In genomic region chr19:13846533-13847032, GRCh38 we compare ENCODE assay signal across 8 cellular contexts. TPM values are rescaled to one million over a fixed set of nuclear protein-coding genes. Genes with fewer than 3 reads are reported as not detected.
DNase-seq lines count a peak whose midpoint lies in the region; ATAC-seq and TF ChIP-seq lines count a peak whose summit lies in the region.

No MANE protein-coding gene starts in this region.

- H4K20me1 ChIP-seq in fibroblast of lung (ENCODE audit: control insufficient read depth, extremely low read depth, insufficient read depth, low read length) = no peaks in the 10 kb centered on the region

- H3K27ac ChIP-seq in fibroblast of lung (ENCODE audit: insufficient read depth, low read length) (peak overlapping the region; percentile 100), subcutaneous abdominal adipose tissue (ENCODE audit: low read depth, low read length) (peak overlapping the region; percentile 98)

- H3K9me3 Mint-ChIP-seq in neural crest cell = no peaks in the 10 kb centered on the region

- H3K4me3 Mint-ChIP-seq in neural crest cell = peak overlapping the region; percentile 88

- DNase-seq in AG08395 (ENCODE audit: low spot score) (peak; percentile 90), activated T-helper 1 cell treated with Interleukin-2 at 50 U/mL for 16 hours (ENCODE audit: low read depth) (peak; percentile 90), fibroblast of lung (ENCODE audit: low read depth in 2 of 2) (peak; percentile 89 to 94), neural crest cell (ENCODE audit: low read depth, low spot score) (peak; percentile 67)

- H3K36me3 Mint-ChIP-seq in neural crest cell (ENCODE audit: low read depth) = no peaks in the 10 kb centered on the region

- peaks cover 13% of the 10 kb centered on the region for H3K79me2 ChIP-seq in fibroblast of lung (ENCODE audit: control insufficient read depth, insufficient read depth, low read length)

- TF ChIP-seq CTCF in fibroblast of lung (conservative IDR thresholded peaks at IDR 0.05 in 1 of 2, IDR thresholded peaks at IDR 0.05 in 1 of 2; ENCODE audit: low read depth in 1 of 2, low read length in 2 of 2) = no peak
- TF ChIP-seq CTCF in neural crest cell (conservative IDR thresholded peaks at IDR 0.05) = no peak

- H3K9ac ChIP-seq in fibroblast of lung (ENCODE audit: insufficient read depth, low read length) (peak overlapping the region; percentile 98), subcutaneous abdominal adipose tissue (ENCODE audit: low read length in 5 of 5) (peak overlapping the region; percentile 17 to 89 (median 82))

- H3K4me3 ChIP-seq in fibroblast of lung (replicated peaks in 1 of 4; ENCODE audit: control extremely low read depth in 1 of 4, insufficient read depth in 1 of 4, low read depth in 3 of 4, low read length in 4 of 4) (peak overlapping the region in 2 of 4 experiments; percentile 7 to 59), subcutaneous abdominal adipose tissue (ENCODE audit: low read depth in 1 of 5, low read length in 5 of 5) (peak overlapping the region; percentile 36 to 70 (median 48))

- H2AFZ ChIP-seq in fibroblast of lung (ENCODE audit: low read length) = no peak overlapping the region

- H3K4me1 ChIP-seq in fibroblast of lung (ENCODE audit: control insufficient read depth, extremely low read depth, insufficient read depth, low read length) (peaks cover 35% of the 10 kb centered on the region), subcutaneous abdominal adipose tissue (ENCODE audit: control insufficient read depth in 5 of 5, insufficient read depth in 5 of 5, low read length in 5 of 5) (peaks cover 20 to 67% (median 59%) of the 10 kb centered on the region in 5 donors)

- peaks cover 7% of the 10 kb centered on the region for H3K27me3 Mint-ChIP-seq in neural crest cell (ENCODE audit: low read depth)

- H3K36me3 ChIP-seq in fibroblast of lung (ENCODE audit: control insufficient read depth, insufficient read depth, low read length) (no peaks in the 10 kb centered on the region), subcutaneous abdominal adipose tissue (ENCODE audit: control insufficient read depth in 5 of 5, insufficient read depth in 5 of 5, low read length in 5 of 5) (peaks cover 0 to under 1% (median 0%) of the 10 kb centered on the region in 5 donors)

- no peaks in the 10 kb centered on the region for H3K9me3 ChIP-seq in fibroblast of lung (ENCODE audit: control insufficient read depth, insufficient read depth, low read depth, low read length)
- no peaks in the 10 kb centered on the region for H3K9me3 ChIP-seq in subcutaneous abdominal adipose tissue (ENCODE audit: control insufficient read depth in 5 of 5, low read length in 5 of 5)

- H3K27ac Mint-ChIP-seq in neural crest cell (ENCODE audit: unreplicated experiment) = peak overlapping the region; percentile 99

- ATAC-seq in GM18867 (IDR thresholded peaks at IDR 0.05; ENCODE audit: unreplicated experiment) = peak; percentile 53
- ATAC-seq in HG03139 (IDR thresholded peaks at IDR 0.05; ENCODE audit: unreplicated experiment) = peak; percentile 43

- H3K4me2 ChIP-seq in fibroblast of lung (ENCODE audit: extremely low read depth, insufficient read depth, low read length) = peak overlapping the region; percentile 90

- H3K27me3 ChIP-seq in fibroblast of lung (ENCODE audit: control insufficient read depth, insufficient read depth, low read length) = no peaks in the 10 kb centered on the region
- H3K27me3 ChIP-seq in subcutaneous abdominal adipose tissue (ENCODE audit: control insufficient read depth in 5 of 5, insufficient read depth in 4 of 5, low read length in 5 of 5) = no peaks in the 10 kb centered on the region

- peaks cover 42% of the 10 kb centered on the region for H3K4me1 Mint-ChIP-seq in neural crest cell

TF ChIP-seq in PFSK-1, 5 proteins besides CTCF, POLR2A, EP300 and RAD21:
- TF ChIP-seq FOXP2 (optimal IDR thresholded peaks at IDR 0.05; ENCODE audit: borderline replicate concordance, extremely low read depth, extremely low read length, insufficient read depth) = peak; percentile 93
- no peak for TF ChIP-seq POLR2AphosphoS5 (IDR thresholded peaks at IDR 0.05; ENCODE audit: low read depth, low read length)
- TF ChIP-seq SIN3A (IDR thresholded peaks at IDR 0.05; ENCODE audit: borderline replicate concordance, insufficient read depth, low read length) = peak; percentile 55; the same call in 1 of the 2 replicates
- no peak for TF ChIP-seq REST (IDR thresholded peaks at IDR 0.05; ENCODE audit: insufficient read depth in 1 of 2, low read depth in 2 of 2, low read length in 2 of 2)
- TF ChIP-seq TAF1 (IDR thresholded peaks at IDR 0.05; ENCODE audit: borderline replicate concordance, insufficient read depth, low read length) = no peak
TF ChIP-seq in PFSK-1: peak in this region for 2.

RNA-seq across cellular contexts. Expression of gene NANOS3, which starts 30.4 kb away (rescaled TPM):
- polyA plus RNA-seq in PFSK-1 (2012; ENCODE audit: insufficient read length, low read depth) = 4.2 TPM
- total RNA-seq in fibroblast of lung (not detected in 2 replicates), neural crest cell (0.73 and 1.6 TPM in 2 replicates)
- polyA plus RNA-seq in fibroblast of lung = not detected in 2 replicates
- 0.83 and 1.5 TPM in 2 replicates for polyA plus RNA-seq in fibroblast of lung (2012)
- polyA minus RNA-seq in fibroblast of lung (ENCODE audit: low replicate concordance) = not detected in 2 replicates

RNA-seq across cellular contexts. Expression of gene ZSWIM4, which starts 51.3 kb away (rescaled TPM):
- 31.2 TPM for polyA plus RNA-seq in PFSK-1 (2012; ENCODE audit: insufficient read length, low read depth)
- total RNA-seq in fibroblast of lung (5.6 and 6.7 TPM in 2 replicates), neural crest cell (19.3 and 19.9 TPM in 2 replicates)
- polyA plus RNA-seq in fibroblast of lung = 1.6 and 2.0 TPM in 2 replicates
- 2.8 and 3.3 TPM in 2 replicates for polyA plus RNA-seq in fibroblast of lung (2012)
- 4.4 and 6.1 TPM in 2 replicates for polyA minus RNA-seq in fibroblast of lung (ENCODE audit: low replicate concordance)

RNA-seq across cellular contexts. Expression of gene BRME1, which starts 59.3 kb away (rescaled TPM):
- 1.1 TPM for polyA plus RNA-seq in PFSK-1 (2012; ENCODE audit: insufficient read length, low read depth)
- total RNA-seq in fibroblast of lung (0.51 and 0.83 TPM in 2 replicates), neural crest cell (15.0 and 15.1 TPM in 2 replicates)
- 0.23 and 0.29 TPM in 2 replicates for polyA plus RNA-seq in fibroblast of lung
- polyA plus RNA-seq in fibroblast of lung (2012) = 0.26 and 0.40 TPM in 2 replicates
- polyA minus RNA-seq in fibroblast of lung (ENCODE audit: low replicate concordance) = 0.20 TPM in 1 of 2 replicates, not detected in the other

RNA-seq across cellular contexts. Expression of gene CC2D1A, which starts 59.4 kb away (rescaled TPM):
- 56.4 TPM for polyA plus RNA-seq in PFSK-1 (2012; ENCODE audit: insufficient read length, low read depth)
- 5.1 and 10.6 TPM in 2 replicates for total RNA-seq in fibroblast of lung
- polyA plus RNA-seq in fibroblast of lung = 7.0 and 9.3 TPM in 2 replicates
- polyA plus RNA-seq in fibroblast of lung (2012) = 14.2 and 16.7 TPM in 2 replicates
- 15.3 and 30.0 TPM in 2 replicates for polyA minus RNA-seq in fibroblast of lung (ENCODE audit: low replicate concordance)
- total RNA-seq in neural crest cell = 31.7 and 32.4 TPM in 2 replicates
